In the genomic region with DNA sequence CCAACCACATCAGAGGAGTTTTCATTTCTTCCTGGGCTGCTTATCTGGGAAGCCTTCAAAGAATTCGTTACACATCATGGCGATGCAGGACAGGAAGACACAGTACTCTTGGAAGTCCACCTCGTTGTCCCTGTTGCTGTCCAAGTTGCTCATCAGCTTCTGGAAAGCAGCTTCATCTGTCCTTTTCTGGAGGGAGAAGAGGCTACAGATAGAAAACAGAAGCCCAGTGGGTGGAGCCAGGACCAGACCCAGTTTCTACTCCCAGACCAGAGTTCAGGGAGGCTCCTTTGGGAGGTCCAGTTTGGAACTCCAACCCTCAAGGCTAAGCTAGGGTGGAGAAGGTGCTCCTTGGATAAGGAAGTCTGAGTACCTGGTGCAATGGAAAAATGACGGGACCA, we compare ENCODE assay signal across 10 cellular contexts. TPM values are rescaled to one million over a fixed set of nuclear protein-coding genes. Genes with fewer than 3 reads are reported as not detected.
DNase-seq lines count a peak whose midpoint lies in the region; ATAC-seq and TF ChIP-seq lines count a peak whose summit lies in the region.
"Had no signal": no experiment of that assay in that cellular context is flagged by ENCODE, and none has a peak within 500 bp of the region (broad histone marks: within the 10 kb centered on the region; RNA-seq: fewer than 3 reads in every experiment).

No MANE protein-coding gene starts in this region.

- H3K27me3 ChIP-seq in Caco-2 (replicated peaks; ENCODE audit: control insufficient read depth, insufficient read depth, low read length): no peaks in the 10 kb centered on the region

- DNase-seq in Caco-2: no peak
- no peak for DNase-seq in activated CD4-positive, alpha-beta memory T cell treated with anti-CD3 and anti-CD28 coated beads, Interleukin-2, amount 10 ng/mL, durations not matched to agents 7 days and 5 days
- peak; percentile 38 for DNase-seq in islet precursor cell
- no peak for DNase-seq in NK-92 (lab: John Stamatoyannopoulos, UW; ENCODE audit: unreplicated experiment)
- no peak for DNase-seq in NCI-H1092 treated with DMSO at 0.1 percent for 48 hours (lab: John Stamatoyannopoulos, UW)
- no peak for DNase-seq in NCI-H1436 (lab: John Stamatoyannopoulos, UW)
- DNase-seq in glutamatergic neuron: no peak
- DNase-seq: activated effector memory CD4-positive, alpha-beta T cell treated with Interleukin-2 at 50 U/mL for 16 hours; NCI-H774 had no signal

- POLR2A ChIA-PET in Caco-2 (lab: Charles Lee): interaction anchor here (1.2 kb wide), 1 partner anchor 72 kb away, joined by 5 read pairs; the partner anchor contains the start of gene S100A14
- POLR2A ChIA-PET in activated CD4-positive, alpha-beta memory T cell treated with anti-CD3 and anti-CD28 coated beads, Interleukin-2, amount 10 ng/mL, durations not matched to agents 7 days and 5 days (lab: Charles Lee): interaction anchor here (0.6 to 4.5 kb wide), 6 partner anchors 10 to 91 kb away, joined by 3 to 281 read pairs (median 20); partner anchors contain the start of genes CHTOP, S100A2 and S100A6

- peaks cover 11% of the 10 kb centered on the region for H3K36me3 Mint-ChIP-seq in Caco-2 (ENCODE audit: insufficient read depth, unreplicated experiment)
- peaks cover 60% of the 10 kb centered on the region for H3K36me3 Mint-ChIP-seq in activated CD4-positive, alpha-beta memory T cell treated with anti-CD3 and anti-CD28 coated beads, Interleukin-2, amount 10 ng/mL, durations not matched to agents 7 days and 5 days (ENCODE audit: low read depth)
- peaks cover 5% of the 10 kb centered on the region for H3K36me3 Mint-ChIP-seq in stimulated activated memory B cell treated with anti-CD40 and anti-IgM and Interleukin-4, amounts not matched to agents 10 μg/mL and 1 μg/mL and 100 μg/mL, for 72 hours
- no peaks in the 10 kb centered on the region for H3K36me3 Mint-ChIP-seq in glutamatergic neuron (ENCODE audit: unreplicated experiment)

- BruUV-seq in Caco-2 (replicated peaks; lab: Mats Ljungman, UMichigan): no TSS peak

- H3K4me3 Mint-ChIP-seq in Caco-2 (ENCODE audit: unreplicated experiment) (no peak overlapping the region), glutamatergic neuron (ENCODE audit: unreplicated experiment) (no peak overlapping the region)
- H3K4me3 Mint-ChIP-seq in activated CD4-positive, alpha-beta memory T cell treated with anti-CD3 and anti-CD28 coated beads, Interleukin-2, amount 10 ng/mL, durations not matched to agents 7 days and 5 days: peak overlapping the region; percentile 96
- H3K4me3 Mint-ChIP-seq in stimulated activated memory B cell treated with anti-CD40 and anti-IgM and Interleukin-4, amounts not matched to agents 10 μg/mL and 1 μg/mL and 100 μg/mL, for 72 hours: no peak overlapping the region

- H3K27ac Mint-ChIP-seq in Caco-2 (ENCODE audit: unreplicated experiment): peak overlapping the region; percentile 95
- peak overlapping the region; percentile 98 for H3K27ac Mint-ChIP-seq in activated CD4-positive, alpha-beta memory T cell treated with anti-CD3 and anti-CD28 coated beads, Interleukin-2, amount 10 ng/mL, durations not matched to agents 7 days and 5 days
- peak overlapping the region; percentile 93 for H3K27ac Mint-ChIP-seq in stimulated activated memory B cell treated with anti-CD40 and anti-IgM and Interleukin-4, amounts not matched to agents 10 μg/mL and 1 μg/mL and 100 μg/mL, for 72 hours
- H3K27ac Mint-ChIP-seq in glutamatergic neuron (ENCODE audit: unreplicated experiment): no peak overlapping the region

- intact Hi-C loops in Caco-2 (cut with micrococcal nuclease; ENCODE audit: unreplicated experiment): no loop called here

- no peak overlapping the region for H3K4me3 ChIP-seq in Caco-2 (ENCODE audit: low read depth, low read length)

- TF ChIP-seq CTCF in Caco-2 (IDR thresholded peaks at IDR 0.05; ENCODE audit: insufficient read depth in 1 of 2, low read depth in 1 of 2, low read length in 1 of 2, severe bottlenecking in 1 of 2, unreplicated experiment in 1 of 2) (no peak), glutamatergic neuron (IDR thresholded peaks at IDR 0.05; ENCODE audit: partially characterized antibody, unreplicated experiment) (no peak)

- no peaks in the 10 kb centered on the region for H3K36me3 ChIP-seq in Caco-2 (ENCODE audit: control insufficient read depth, insufficient read depth, low read length)

- H3K9me3 ChIP-seq in Caco-2: no peaks in the 10 kb centered on the region

- H3K4me1 ChIP-seq in Caco-2: peaks cover 42% of the 10 kb centered on the region

- no peaks in the 10 kb centered on the region for H3K27me3 Mint-ChIP-seq in Caco-2 (ENCODE audit: insufficient read depth, unreplicated experiment)
- no peaks in the 10 kb centered on the region for H3K27me3 Mint-ChIP-seq in activated CD4-positive, alpha-beta memory T cell treated with anti-CD3 and anti-CD28 coated beads, Interleukin-2, amount 10 ng/mL, durations not matched to agents 7 days and 5 days
- H3K27me3 Mint-ChIP-seq in stimulated activated memory B cell treated with anti-CD40 and anti-IgM and Interleukin-4, amounts not matched to agents 10 μg/mL and 1 μg/mL and 100 μg/mL, for 72 hours: no peaks in the 10 kb centered on the region
- H3K27me3 Mint-ChIP-seq in glutamatergic neuron (ENCODE audit: unreplicated experiment): peaks cover 10% of the 10 kb centered on the region

- CTCF ChIA-PET in Caco-2 (lab: Charles Lee): interaction anchor here (3.3 kb wide), 1 partner anchor 11 kb away, joined by 16 read pairs; no protein-coding TSS in a partner anchor
- CTCF ChIA-PET in activated CD4-positive, alpha-beta memory T cell treated with anti-CD3 and anti-CD28 coated beads, Interleukin-2, amount 10 ng/mL, durations not matched to agents 7 days and 5 days (lab: Charles Lee): interaction anchor here (0.6 to 6.5 kb wide), 5 partner anchors 8 to 114 kb away, joined by 3 to 117 read pairs (median 22); partner anchors contain the start of genes S100A2 and S100A6

- H3K9me3 Mint-ChIP-seq in Caco-2 (ENCODE audit: unreplicated experiment): no peaks in the 10 kb centered on the region
- no peaks in the 10 kb centered on the region for H3K9me3 Mint-ChIP-seq in activated CD4-positive, alpha-beta memory T cell treated with anti-CD3 and anti-CD28 coated beads, Interleukin-2, amount 10 ng/mL, durations not matched to agents 7 days and 5 days
- no peaks in the 10 kb centered on the region for H3K9me3 Mint-ChIP-seq in stimulated activated memory B cell treated with anti-CD40 and anti-IgM and Interleukin-4, amounts not matched to agents 10 μg/mL and 1 μg/mL and 100 μg/mL, for 72 hours
- peaks cover 6% of the 10 kb centered on the region for H3K9me3 Mint-ChIP-seq in glutamatergic neuron (ENCODE audit: unreplicated experiment)

- no peak for ATAC-seq in stimulated activated memory B cell treated with anti-CD40 and anti-IgM and Interleukin-4, amounts not matched to agents 10 μg/mL and 1 μg/mL and 100 μg/mL, for 72 hours

- H3K4me1 Mint-ChIP-seq in Caco-2 (ENCODE audit: low read depth, unreplicated experiment) (peaks cover 42% of the 10 kb centered on the region), glutamatergic neuron (ENCODE audit: low read depth, unreplicated experiment) (peaks cover 22% of the 10 kb centered on the region)
- peaks cover 90% of the 10 kb centered on the region for H3K4me1 Mint-ChIP-seq in activated CD4-positive, alpha-beta memory T cell treated with anti-CD3 and anti-CD28 coated beads, Interleukin-2, amount 10 ng/mL, durations not matched to agents 7 days and 5 days
- peaks cover 61% of the 10 kb centered on the region for H3K4me1 Mint-ChIP-seq in stimulated activated memory B cell treated with anti-CD40 and anti-IgM and Interleukin-4, amounts not matched to agents 10 μg/mL and 1 μg/mL and 100 μg/mL, for 72 hours

RNA-seq across cellular contexts. Expression of gene S100A4, which starts 1.9 kb away (rescaled TPM):
- total RNA-seq in Caco-2 (2022) (53.6 and 54.4 TPM in 2 replicates), glutamatergic neuron (ENCODE audit: unreplicated experiment) (4.7 TPM)
- total RNA-seq in activated CD4-positive, alpha-beta memory T cell treated with anti-CD3 and anti-CD28 coated beads, Interleukin-2, amount 10 ng/mL, durations not matched to agents 7 days and 5 days: 1,000 to 10,000 TPM; 1,297 to 1,322 TPM

RNA-seq across cellular contexts. Expression of gene S100A5, which starts 3.0 kb away (rescaled TPM):
- not detected in 2 replicates for total RNA-seq in Caco-2 (2022)
- total RNA-seq in activated CD4-positive, alpha-beta memory T cell treated with anti-CD3 and anti-CD28 coated beads, Interleukin-2, amount 10 ng/mL, durations not matched to agents 7 days and 5 days: 1 to 10 TPM; 2.2 to 4.7 TPM
- total RNA-seq in glutamatergic neuron (ENCODE audit: unreplicated experiment): not detected

RNA-seq across cellular contexts. Expression of gene S100A3, which starts 5.3 kb away (rescaled TPM):
- total RNA-seq in Caco-2 (2022) (0.61 and 0.84 TPM in 2 replicates), glutamatergic neuron (ENCODE audit: unreplicated experiment) (not detected)
- not detected for total RNA-seq in activated CD4-positive, alpha-beta memory T cell treated with anti-CD3 and anti-CD28 coated beads, Interleukin-2, amount 10 ng/mL, durations not matched to agents 7 days and 5 days

RNA-seq across cellular contexts. Expression of gene S100A6, which starts 7.9 kb away (rescaled TPM):
- total RNA-seq in Caco-2 (2022) (416 and 432 TPM in 2 replicates), glutamatergic neuron (ENCODE audit: unreplicated experiment) (41.9 TPM)
- total RNA-seq in activated CD4-positive, alpha-beta memory T cell treated with anti-CD3 and anti-CD28 coated beads, Interleukin-2, amount 10 ng/mL, durations not matched to agents 7 days and 5 days: 100 to 1,000 TPM; 781 to 799 TPM

RNA-seq across cellular contexts. Expression of gene S100A2, which starts 21.9 kb away (rescaled TPM):
- total RNA-seq in Caco-2 (2022) (2.4 and 3.0 TPM in 2 replicates), glutamatergic neuron (ENCODE audit: unreplicated experiment) (1.1 TPM)
- total RNA-seq in activated CD4-positive, alpha-beta memory T cell treated with anti-CD3 and anti-CD28 coated beads, Interleukin-2, amount 10 ng/mL, durations not matched to agents 7 days and 5 days: 1 to 10 TPM in 1 of 2 experiments, under 1 TPM in 1; 0.85 to 1.2 TPM

Comparison
In these comparisons a context has a peak if more than half of its experiments do, and no peak if none do; other contexts are left out.
1. RNA of gene S100A4, which starts 1.9 kb away (total RNA-seq): 1,297 to 1,322 TPM in activated CD4-positive, alpha-beta memory T cell treated with anti-CD3 and anti-CD28 coated beads, Interleukin-2, amount 10 ng/mL, durations not matched to agents 7 days and 5 days; 53.6 to 54.4 TPM in Caco-2 and 4.7 TPM in glutamatergic neuron (single experiment); every median in the first group is over 10 times any median in the second.